Comparison of ENCODE assay signal across 11 cellular contexts in genomic region chr17:15377200-15377599, GRCh38. TPM values are rescaled to one million over a fixed set of nuclear protein-coding genes. Genes with fewer than 3 reads are reported as not detected.
A peak's percentile ranks its signal among the peaks of the same experiment; 100 is the strongest.
DNase-seq lines count a peak whose midpoint lies in the region; ATAC-seq and TF ChIP-seq lines count a peak whose summit lies in the region.
"Had no signal": no experiment of that assay in that cellular context is flagged by ENCODE, and none has a peak within 500 bp of the region (broad histone marks: within the 10 kb centered on the region; RNA-seq: fewer than 3 reads in every experiment).

No MANE protein-coding gene starts in this region.

- in situ Hi-C loops in astrocyte of the spinal cord (cut with HindIII; ENCODE audit: low sequenced_read_pairs) = no loop called here

- no peak for TF ChIP-seq EP300 in tibial nerve (IDR thresholded peaks at IDR 0.05)

- H3K4me1 ChIP-seq in tibial nerve = peaks cover 0 to 21% (median 5%) of the 10 kb centered on the region in 4 donors

- peak in 1 of 2 donors; percentile 3 for TF ChIP-seq POLR2A in tibial nerve (IDR thresholded peaks at IDR 0.05)

- DNase-seq in HFF-Myc (ENCODE audit: extremely low read depth, low read depth) (peak; percentile 16), astrocyte of the spinal cord (ENCODE audit: low read depth, low spot score) (peak; percentile 65), kidney glomerular epithelial cell (lab: John Stamatoyannopoulos, UW) (peak; percentile 60), tibial nerve (ENCODE audit: low spot score in 2 of 2) (no peak), islet precursor cell (no peak)
- DNase-seq: DMS53, NCI-H774, T-helper 2 cell had no signal

- H3K9me3 ChIP-seq in tibial nerve = no peaks in the 10 kb centered on the region

- ATAC-seq in activated CD4-positive, CD25-positive, alpha-beta regulatory T cell treated with anti-CD3 and anti-CD28 coated beads, Interleukin-2, amount 50 U/mL, for 24 hours = no peak
- ATAC-seq in HG02763 (IDR thresholded peaks at IDR 0.05; ENCODE audit: unreplicated experiment) = no peak

- no peak overlapping the region for H3K4me3 ChIP-seq in HFF-Myc (replicated peaks; ENCODE audit: low read depth, low read length)
- no peak overlapping the region for H3K4me3 ChIP-seq in astrocyte of the spinal cord (ENCODE audit: low read depth, low read length)
- H3K4me3 ChIP-seq in tibial nerve = no peak overlapping the region
- H3K4me3 ChIP-seq: skin epidermis had no signal

- H3K36me3 ChIP-seq in tibial nerve = no peaks in the 10 kb centered on the region

- no peaks in the 10 kb centered on the region for H3K27me3 ChIP-seq in tibial nerve

- TF ChIP-seq CTCF in HFF-Myc (IDR thresholded peaks at IDR 0.05; ENCODE audit: low read depth, low read length, missing control alignments) (no peak), astrocyte of the spinal cord (IDR thresholded peaks at IDR 0.05; ENCODE audit: low read depth, low read length) (peak; percentile 18), tibial nerve (IDR thresholded peaks at IDR 0.05) (peak in 4 of 5 experiments; percentile 5 to 19 (median 16))

- peak overlapping the region; percentile 16 to 83 (median 68) for H3K27ac ChIP-seq in tibial nerve

- 39 to 51% methylated on average over 4 of the region's 4 CpGs for WGBS in tibial nerve, 2 donors

RNA-seq across cellular contexts. Expression of gene TEKT3, which starts 35.8 kb away (rescaled TPM):
- total RNA-seq in tibial nerve = 1 to 10 TPM in 2 of 4 donors, under 1 TPM in 2; 0.20 to 3.7 (median 1.0) TPM

Comparison
In these comparisons a context has a peak if more than half of its experiments do, and no peak if none do; other contexts are left out.
1. DNase-seq: peak in HFF-Myc (single experiment), astrocyte of the spinal cord (single experiment) and kidney glomerular epithelial cell (single experiment); none in tibial nerve (0 of 2) and islet precursor cell (single experiment).